In the genomic region with DNA sequence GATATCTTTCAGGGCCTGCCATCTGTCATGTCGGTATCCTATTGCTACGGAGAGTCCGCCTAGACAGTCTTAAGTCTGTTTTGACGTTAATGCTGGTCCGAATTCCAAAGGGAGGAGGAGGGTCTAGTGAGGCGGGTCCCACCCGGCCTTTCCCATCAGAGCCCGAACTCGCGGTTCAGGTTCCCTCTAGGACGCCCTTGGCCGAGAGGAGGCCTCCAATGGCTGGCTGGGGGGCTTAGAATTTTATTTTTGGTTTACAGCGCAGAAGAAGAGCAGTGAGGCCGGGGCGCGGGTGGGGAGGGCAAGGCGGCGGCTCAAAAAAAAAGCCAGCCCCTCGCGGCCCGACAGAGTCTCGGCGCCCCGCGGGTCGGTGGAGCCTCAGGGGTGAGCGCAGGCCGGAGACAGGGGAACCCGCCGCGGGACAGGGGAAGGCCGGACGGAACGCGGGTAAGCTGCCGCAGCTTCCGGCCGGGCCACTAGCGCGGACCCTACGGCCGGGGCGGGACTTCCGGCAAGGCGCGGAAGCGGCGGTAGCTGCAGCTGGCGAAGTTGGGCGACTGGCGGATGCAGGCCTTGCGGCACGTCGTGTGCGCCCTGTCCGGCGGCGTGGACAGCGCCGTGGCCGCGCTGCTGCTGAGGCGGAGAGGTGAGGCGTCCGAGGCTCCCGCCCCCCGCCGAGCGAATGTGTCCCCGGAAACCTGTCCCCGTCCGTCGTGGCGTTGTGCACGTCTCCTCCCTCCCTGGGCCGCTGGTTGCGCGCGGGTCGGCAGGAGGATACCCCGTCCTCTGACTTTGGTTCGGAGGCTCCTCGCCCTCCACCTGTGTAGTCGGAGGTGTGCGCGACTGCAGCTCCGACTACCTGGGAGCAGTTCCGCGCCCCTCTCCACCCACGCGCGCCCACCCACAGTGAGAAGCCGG, we compare ENCODE assay signal across 8 cellular contexts. TPM values are rescaled to one million over a fixed set of nuclear protein-coding genes. Genes with fewer than 3 reads are reported as not detected.
DNase-seq lines count a peak whose midpoint lies in the region; ATAC-seq, FAIRE-seq and TF ChIP-seq lines count a peak whose summit lies in the region.

A gene with protein sequence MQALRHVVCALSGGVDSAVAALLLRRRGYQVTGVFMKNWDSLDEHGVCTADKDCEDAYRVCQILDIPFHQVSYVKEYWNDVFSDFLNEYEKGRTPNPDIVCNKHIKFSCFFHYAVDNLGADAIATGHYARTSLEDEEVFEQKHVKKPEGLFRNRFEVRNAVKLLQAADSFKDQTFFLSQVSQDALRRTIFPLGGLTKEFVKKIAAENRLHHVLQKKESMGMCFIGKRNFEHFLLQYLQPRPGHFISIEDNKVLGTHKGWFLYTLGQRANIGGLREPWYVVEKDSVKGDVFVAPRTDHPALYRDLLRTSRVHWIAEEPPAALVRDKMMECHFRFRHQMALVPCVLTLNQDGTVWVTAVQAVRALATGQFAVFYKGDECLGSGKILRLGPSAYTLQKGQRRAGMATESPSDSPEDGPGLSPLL (plus strand): TSS at position 514 of the 918 bp plus-strand sequence. CDS start 51 bp downstream, at position 565.

- H4K20me1 ChIP-seq in fibroblast of lung (ENCODE audit: control insufficient read depth, extremely low read depth, insufficient read depth, low read length): no peaks in the 10 kb centered on the region

- peak within 1 kb of the TSS; percentile 94 for H3K4me2 ChIP-seq in fibroblast of lung (ENCODE audit: extremely low read depth, insufficient read depth, low read length)

- peak; percentile 88 for FAIRE-seq in HTR-8/SVneo (lab: Jason Lieb, UNC)

- H3K27me3 ChIP-seq in Peyer's patch (no peaks in the 10 kb centered on the region), fibroblast of lung (ENCODE audit: control insufficient read depth, insufficient read depth, low read length) (no peaks in the 10 kb centered on the region)
- no peaks in the 10 kb centered on the region for H3K27me3 ChIP-seq in naive thymus-derived CD4-positive, alpha-beta T cell (ENCODE audit: control insufficient read depth in 2 of 2, insufficient read depth in 2 of 2, low read length in 2 of 2)

- H3K4me3 Mint-ChIP-seq in activated T-helper 1 cell treated with anti-CD3 and anti-CD28 coated beads, Interleukin-12 subunit alpha, Interleukin-12 subunit beta, Interleukin-2, Interleukin-4 antibody, amounts not matched to agents 30 ng/mL and 10 ng/mL and 1 ng/mL, durations not matched to agents 14 hours and 24 hours and 36 hours: peak within 1 kb of the TSS; percentile 95
- H3K4me3 Mint-ChIP-seq in naive thymus-derived CD4-positive, alpha-beta T cell: peak within 1 kb of the TSS; percentile 92 to 100 (median 95)
- H3K4me3 Mint-ChIP-seq in stimulated activated memory B cell treated with anti-CD40 and anti-IgM and Interleukin-4, amounts not matched to agents 10 μg/mL and 1 μg/mL and 100 μg/mL, for 72 hours: peak within 1 kb of the TSS; percentile 96

- H3K4me1 ChIP-seq in Peyer's patch (peaks cover 0 to 8% (median 0%) of the 10 kb centered on the region in 4 donors), fibroblast of lung (ENCODE audit: control insufficient read depth, extremely low read depth, insufficient read depth, low read length) (peaks cover 7% of the 10 kb centered on the region)
- H3K4me1 ChIP-seq in naive thymus-derived CD4-positive, alpha-beta T cell (ENCODE audit: control insufficient read depth in 2 of 2, insufficient read depth in 2 of 2, low read length in 2 of 2): peaks cover 7 to 9% of the 10 kb centered on the region in 2 donors

- intact Hi-C loops in activated T-helper 1 cell treated with anti-CD3 and anti-CD28 coated beads, Interleukin-12 subunit alpha, Interleukin-12 subunit beta, Interleukin-2, Interleukin-4 antibody, amounts not matched to agents 30 ng/mL and 10 ng/mL and 1 ng/mL, durations not matched to agents 14 hours and 24 hours and 36 hours (cut with micrococcal nuclease): loop anchor here (1.0 kb wide), 3 partner anchors 39 to 300 kb away; partner anchors contain the start of genes CDPF1 and GTSE1
- intact Hi-C loops in naive thymus-derived CD4-positive, alpha-beta T cell (cut with micrococcal nuclease): loop anchor here in 1 of 2 donors (1.0 to 10.0 kb wide), 3 partner anchors 39 to 185 kb away; partner anchors contain the start of genes CDPF1, GTSE1 and PPARA

- no peaks in the 10 kb centered on the region for H3K9me3 ChIP-seq in Peyer's patch
- no peaks in the 10 kb centered on the region for H3K9me3 ChIP-seq in fibroblast of lung (ENCODE audit: control insufficient read depth, insufficient read depth, low read depth, low read length)
- H3K9me3 ChIP-seq in naive thymus-derived CD4-positive, alpha-beta T cell (ENCODE audit: control insufficient read depth in 2 of 3, low read length in 3 of 3): no peaks in the 10 kb centered on the region

- peak in 1 of 6 experiments; percentile 4 for TF ChIP-seq CTCF in Peyer's patch (IDR thresholded peaks at IDR 0.05)
- no peak for TF ChIP-seq CTCF in fibroblast of lung (conservative IDR thresholded peaks at IDR 0.05 in 1 of 2, IDR thresholded peaks at IDR 0.05 in 1 of 2; ENCODE audit: low read depth in 1 of 2, low read length in 2 of 2)

- H3K79me2 ChIP-seq in fibroblast of lung (ENCODE audit: control insufficient read depth, insufficient read depth, low read length): peaks cover 25% of the 10 kb centered on the region

- peak within 1 kb of the TSS; percentile 79 for H3K9ac ChIP-seq in fibroblast of lung (ENCODE audit: insufficient read depth, low read length)

- CTCF ChIA-PET in naive thymus-derived CD4-positive, alpha-beta T cell (lab: Charles Lee): interaction anchor here (1.2 to 1.6 kb wide), 4 partner anchors 20 to 329 kb away, joined by 3 to 4 read pairs (median 4); no protein-coding TSS in a partner anchor

- H3K27ac ChIP-seq in Peyer's patch (peak within 1 kb of the TSS; percentile 75 to 90 (median 85)), fibroblast of lung (ENCODE audit: insufficient read depth, low read length) (peak within 1 kb of the TSS; percentile 78)
- H3K27ac ChIP-seq in naive thymus-derived CD4-positive, alpha-beta T cell (ENCODE audit: low read depth, low read length): peak within 1 kb of the TSS; percentile 82

- peak within 1 kb of the TSS; percentile 63 for H2AFZ ChIP-seq in fibroblast of lung (ENCODE audit: low read length)

- peak within 1 kb of the TSS; percentile 84 to 94 (median 90) for H3K4me3 ChIP-seq in Peyer's patch
- H3K4me3 ChIP-seq in fibroblast of lung (replicated peaks in 1 of 4; ENCODE audit: control extremely low read depth in 1 of 4, insufficient read depth in 1 of 4, low read depth in 3 of 4, low read length in 4 of 4): peak within 1 kb of the TSS; percentile 86 to 88 (median 87)
- H3K4me3 ChIP-seq in naive thymus-derived CD4-positive, alpha-beta T cell (ENCODE audit: low read length): peak within 1 kb of the TSS; percentile 87

- peak within 1 kb of the TSS; percentile 96 for H3K27ac Mint-ChIP-seq in activated T-helper 1 cell treated with anti-CD3 and anti-CD28 coated beads, Interleukin-12 subunit alpha, Interleukin-12 subunit beta, Interleukin-2, Interleukin-4 antibody, amounts not matched to agents 30 ng/mL and 10 ng/mL and 1 ng/mL, durations not matched to agents 14 hours and 24 hours and 36 hours
- peak within 1 kb of the TSS; percentile 77 to 97 (median 94) for H3K27ac Mint-ChIP-seq in naive thymus-derived CD4-positive, alpha-beta T cell
- H3K27ac Mint-ChIP-seq in stimulated activated memory B cell treated with anti-CD40 and anti-IgM and Interleukin-4, amounts not matched to agents 10 μg/mL and 1 μg/mL and 100 μg/mL, for 72 hours: peak within 1 kb of the TSS; percentile 99

- POLR2A ChIA-PET in naive thymus-derived CD4-positive, alpha-beta T cell (lab: Charles Lee): interaction anchor here (0.8 to 2.2 kb wide), 4 partner anchors 39 to 299 kb away, joined by 3 to 7 read pairs (median 4); partner anchors contain the start of genes CDPF1 and GTSE1

- no peaks in the 10 kb centered on the region for H3K27me3 Mint-ChIP-seq in activated T-helper 1 cell treated with anti-CD3 and anti-CD28 coated beads, Interleukin-12 subunit alpha, Interleukin-12 subunit beta, Interleukin-2, Interleukin-4 antibody, amounts not matched to agents 30 ng/mL and 10 ng/mL and 1 ng/mL, durations not matched to agents 14 hours and 24 hours and 36 hours (ENCODE audit: insufficient read depth)
- H3K27me3 Mint-ChIP-seq in naive thymus-derived CD4-positive, alpha-beta T cell: no peaks in the 10 kb centered on the region
- no peaks in the 10 kb centered on the region for H3K27me3 Mint-ChIP-seq in stimulated activated memory B cell treated with anti-CD40 and anti-IgM and Interleukin-4, amounts not matched to agents 10 μg/mL and 1 μg/mL and 100 μg/mL, for 72 hours

- H3K4me1 Mint-ChIP-seq in activated T-helper 1 cell treated with anti-CD3 and anti-CD28 coated beads, Interleukin-12 subunit alpha, Interleukin-12 subunit beta, Interleukin-2, Interleukin-4 antibody, amounts not matched to agents 30 ng/mL and 10 ng/mL and 1 ng/mL, durations not matched to agents 14 hours and 24 hours and 36 hours (ENCODE audit: low read depth): peaks cover 34% of the 10 kb centered on the region
- H3K4me1 Mint-ChIP-seq in naive thymus-derived CD4-positive, alpha-beta T cell: peaks cover 23 to 50% (median 38%) of the 10 kb centered on the region in 7 donors
- peaks cover 44% of the 10 kb centered on the region for H3K4me1 Mint-ChIP-seq in stimulated activated memory B cell treated with anti-CD40 and anti-IgM and Interleukin-4, amounts not matched to agents 10 μg/mL and 1 μg/mL and 100 μg/mL, for 72 hours

- peaks cover 36% of the 10 kb centered on the region for H3K36me3 Mint-ChIP-seq in activated T-helper 1 cell treated with anti-CD3 and anti-CD28 coated beads, Interleukin-12 subunit alpha, Interleukin-12 subunit beta, Interleukin-2, Interleukin-4 antibody, amounts not matched to agents 30 ng/mL and 10 ng/mL and 1 ng/mL, durations not matched to agents 14 hours and 24 hours and 36 hours (ENCODE audit: low read depth)
- H3K36me3 Mint-ChIP-seq in naive thymus-derived CD4-positive, alpha-beta T cell: peaks cover 16 to 25% (median 18%) of the 10 kb centered on the region in 5 donors
- H3K36me3 Mint-ChIP-seq in stimulated activated memory B cell treated with anti-CD40 and anti-IgM and Interleukin-4, amounts not matched to agents 10 μg/mL and 1 μg/mL and 100 μg/mL, for 72 hours: peaks cover 32% of the 10 kb centered on the region

- peak; percentile 57 to 63 for TF ChIP-seq POLR2A in Peyer's patch (IDR thresholded peaks at IDR 0.05)

- peaks cover 0 to 31% (median 0%) of the 10 kb centered on the region in 3 donors for H3K36me3 ChIP-seq in Peyer's patch
- H3K36me3 ChIP-seq in fibroblast of lung (ENCODE audit: control insufficient read depth, insufficient read depth, low read length): peaks cover 11% of the 10 kb centered on the region
- peaks cover 0 to 39% (median 14%) of the 10 kb centered on the region in 3 experiments for H3K36me3 ChIP-seq in naive thymus-derived CD4-positive, alpha-beta T cell (ENCODE audit: control insufficient read depth in 2 of 3, insufficient read depth in 3 of 3, low read length in 3 of 3)

- H3K9me3 Mint-ChIP-seq in activated T-helper 1 cell treated with anti-CD3 and anti-CD28 coated beads, Interleukin-12 subunit alpha, Interleukin-12 subunit beta, Interleukin-2, Interleukin-4 antibody, amounts not matched to agents 30 ng/mL and 10 ng/mL and 1 ng/mL, durations not matched to agents 14 hours and 24 hours and 36 hours: no peaks in the 10 kb centered on the region
- no peaks in the 10 kb centered on the region for H3K9me3 Mint-ChIP-seq in naive thymus-derived CD4-positive, alpha-beta T cell
- no peaks in the 10 kb centered on the region for H3K9me3 Mint-ChIP-seq in stimulated activated memory B cell treated with anti-CD40 and anti-IgM and Interleukin-4, amounts not matched to agents 10 μg/mL and 1 μg/mL and 100 μg/mL, for 72 hours

- peak; percentile 92 for DNase-seq in COLO668 (lab: John Stamatoyannopoulos, UW; ENCODE audit: unreplicated experiment)
- DNase-seq in HTR-8/SVneo (ENCODE audit: insufficient read length, low spot score): peak; percentile 92
- peak; percentile 75 to 93 (median 90) for DNase-seq in Peyer's patch
- peak; percentile 74 for DNase-seq in activated T-helper 1 cell treated with anti-CD3 and anti-CD28 coated beads, Interleukin-12 subunit alpha, Interleukin-12 subunit beta, Interleukin-2, Interleukin-4 antibody, amounts not matched to agents 30 ng/mL and 10 ng/mL and 1 ng/mL, durations not matched to agents 14 hours and 24 hours and 36 hours (ENCODE audit: low spot score)
- peak; percentile 89 to 90 for DNase-seq in fibroblast of lung (ENCODE audit: low read depth in 2 of 2)
- DNase-seq in naive thymus-derived CD4-positive, alpha-beta T cell: peak; percentile 32 to 83 (median 60)

- ATAC-seq in GM19468 (IDR thresholded peaks at IDR 0.05; ENCODE audit: extremely low read depth, unreplicated experiment): peak; percentile 61
- ATAC-seq in naive thymus-derived CD4-positive, alpha-beta T cell: peak; percentile 94
- ATAC-seq in stimulated activated memory B cell treated with anti-CD40 and anti-IgM and Interleukin-4, amounts not matched to agents 10 μg/mL and 1 μg/mL and 100 μg/mL, for 72 hours: peak; percentile 95

RNA-seq across cellular contexts. Expression of the gene that starts here (rescaled TPM):
- 100 to 1,000 TPM in 1 of 4 donors, 10 to 100 TPM in 3; 35.2 to 101 (median 83.3) TPM for total RNA-seq in Peyer's patch
- total RNA-seq in activated T-helper 1 cell treated with anti-CD3 and anti-CD28 coated beads, Interleukin-12 subunit alpha, Interleukin-12 subunit beta, Interleukin-2, Interleukin-4 antibody, amounts not matched to agents 30 ng/mL and 10 ng/mL and 1 ng/mL, durations not matched to agents 14 hours and 24 hours and 36 hours: 81.0 and 85.5 TPM in 2 replicates
- 20.5 and 22.1 TPM in 2 replicates for total RNA-seq in fibroblast of lung
- polyA plus RNA-seq in fibroblast of lung: 18.4 and 21.9 TPM in 2 replicates
- 20.3 and 25.5 TPM in 2 replicates for polyA plus RNA-seq in fibroblast of lung (2012)
- 6.2 and 15.4 TPM in 2 replicates for polyA minus RNA-seq in fibroblast of lung (ENCODE audit: low replicate concordance)
- 10 to 100 TPM; 56.9 to 92.1 (median 70.3) TPM for total RNA-seq in naive thymus-derived CD4-positive, alpha-beta T cell
- 10 to 100 TPM; 17.9 to 21.1 TPM for polyA plus RNA-seq in naive thymus-derived CD4-positive, alpha-beta T cell

Comparison
In these comparisons a context has a peak if more than half of its experiments do, and no peak if none do; other contexts are left out.
1. Peak in every context shown above with its lines: DNase-seq, ATAC-seq, H3K4me3 ChIP-seq and H3K27ac ChIP-seq.